Comparison of ENCODE assay signal across 1 cellular context in the genomic region with DNA sequence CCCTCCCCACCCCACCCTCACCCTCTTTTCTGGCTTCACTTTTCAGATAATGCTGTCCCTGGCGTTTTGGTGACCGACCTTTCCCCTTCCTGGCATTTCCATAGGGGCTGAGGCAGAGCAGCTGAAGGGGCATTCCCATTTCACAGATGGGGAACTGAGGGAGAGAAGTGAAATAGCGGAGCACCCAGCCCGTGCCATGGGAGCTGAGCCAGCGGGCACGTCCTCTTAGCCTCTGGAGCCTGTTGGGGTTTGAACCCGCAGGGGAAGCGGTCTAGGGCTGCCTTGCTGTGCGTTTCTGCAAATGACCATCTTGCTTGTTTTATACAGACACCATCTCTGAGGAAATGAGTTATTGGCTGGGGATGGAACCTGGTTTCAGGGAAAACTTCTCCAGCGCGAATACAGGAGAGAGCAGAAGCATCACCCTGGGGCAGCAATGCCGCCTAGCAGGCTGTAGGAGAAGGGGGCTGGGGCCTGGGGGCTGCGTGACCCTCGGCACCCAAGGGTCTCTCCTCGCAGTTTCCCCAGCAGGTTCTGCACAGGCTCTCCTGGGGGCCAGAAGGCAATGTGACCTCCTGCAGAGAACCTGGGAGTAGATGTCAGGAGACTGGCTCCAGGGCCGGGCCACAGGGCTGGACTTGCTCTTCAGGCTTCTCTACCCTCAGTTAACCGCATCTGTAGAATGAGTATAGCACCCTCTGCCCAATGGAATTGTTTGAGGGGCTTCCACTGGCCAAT.
TF ChIP-seq lines count a peak whose summit lies in the region.

No MANE protein-coding gene starts in this region.

TF ChIP-seq in K562, 482 proteins besides CTCF, POLR2A, EP300 and RAD21:
- no peak for TF ChIP-seq PCBP1 (IDR thresholded peaks at IDR 0.05; ENCODE audit: low read depth, low read length, poor library complexity, severe bottlenecking)
- peak; percentile 69 for TF ChIP-seq BCOR (IDR thresholded peaks at IDR 0.05)
- no peak for TF ChIP-seq TGIF2 (CRISPR knock-in tag; IDR thresholded peaks at IDR 0.05)
- peak; percentile 45 to 55; a peak in 3 of 4 replicates for TF ChIP-seq KDM1A (IDR thresholded peaks at IDR 0.05)
- TF ChIP-seq ESRRB (CRISPR knock-in tag; IDR thresholded peaks at IDR 0.05; ENCODE audit: borderline replicate concordance), result no peak
- no peak for TF ChIP-seq ETS2 (tag; IDR thresholded peaks at IDR 0.05; ENCODE audit: borderline replicate concordance, poor library complexity, severe bottlenecking)
- TF ChIP-seq RCOR1 (IDR thresholded peaks at IDR 0.05; ENCODE audit: borderline replicate concordance in 1 of 2, low read depth in 2 of 2, low read length in 2 of 2), result peak in 1 of 2 experiments; percentile 36; a peak in 1 of 4 replicates
- no peak for TF ChIP-seq ZSCAN32 (CRISPR knock-in tag; IDR thresholded peaks at IDR 0.05)
- peak; percentile 41; the same call in 1 of the 2 replicates for TF ChIP-seq ZBTB7A (IDR thresholded peaks at IDR 0.05; ENCODE audit: borderline replicate concordance, control insufficient read depth, low read depth, low read length)
- TF ChIP-seq NR2C2 (CRISPR knock-in tag; IDR thresholded peaks at IDR 0.05), result no peak
- 0 out of 2 replicates have a peak, but pooled peaks have one; percentile 23 for TF ChIP-seq NR2C2 (tag; IDR thresholded peaks at IDR 0.05)
- no peak for TF ChIP-seq CBX3 (IDR thresholded peaks at IDR 0.05; ENCODE audit: borderline replicate concordance in 1 of 2, low read length in 2 of 2)
- TF ChIP-seq XRCC4 (IDR thresholded peaks at IDR 0.05; ENCODE audit: extremely low read depth, insufficient read depth, insufficient read length), result no peak
- no peak for TF ChIP-seq CXXC5 (CRISPR knock-in tag; IDR thresholded peaks at IDR 0.05)
- TF ChIP-seq RBM25 (IDR thresholded peaks at IDR 0.05; ENCODE audit: low read depth, low read length, severe bottlenecking), result peak; percentile 56
- TF ChIP-seq RBFOX2 (IDR thresholded peaks at IDR 0.05; ENCODE audit: low read depth, low read length), result 0 out of 2 replicates have a peak, but pooled peaks have one; percentile 2
- TF ChIP-seq BHLHE40 (IDR thresholded peaks at IDR 0.05; ENCODE audit: low read length), result no peak
- 0 out of 2 replicates have a peak, but pooled peaks have one; percentile 0 for TF ChIP-seq SPI1 (IDR thresholded peaks at IDR 0.05; ENCODE audit: borderline replicate concordance, low read depth, low read length)
- TF ChIP-seq ZNF134 (CRISPR knock-in tag; conservative IDR thresholded peaks at IDR 0.05), result 0 out of 2 replicates have a peak, but pooled peaks have one; percentile 23
- TF ChIP-seq RBM39 (optimal IDR thresholded peaks at IDR 0.05; ENCODE audit: low read depth, low read length), result no peak
- no peak for TF ChIP-seq ZNF655 (CRISPR knock-in tag; IDR thresholded peaks at IDR 0.05)
- no peak for TF ChIP-seq ZNF79 (CRISPR knock-in tag; IDR thresholded peaks at IDR 0.05; ENCODE audit: low read depth)
